Comparison of ENCODE assay signal across 8 cellular contexts in genomic region chr4:41693629-41694028, GRCh38. TPM values are rescaled to one million over a fixed set of nuclear protein-coding genes. Genes with fewer than 3 reads are reported as not detected.
DNase-seq lines count a peak whose midpoint lies in the region; ATAC-seq and TF ChIP-seq lines count a peak whose summit lies in the region.

No MANE protein-coding gene starts in this region.

- no peak overlapping the region for H3K4me3 ChIP-seq in dorsolateral prefrontal cortex

- H3K27me3 ChIP-seq in dorsolateral prefrontal cortex, result no peaks in the 10 kb centered on the region

- peak; percentile 23 for DNase-seq in NOMO-1 treated with DMSO at 0.1 percent for 48 hours (lab: John Stamatoyannopoulos, UW; ENCODE audit: unreplicated experiment)
- DNase-seq in NOMO-1 treated with dmso at 0.1 percent for 144 hours (lab: John Stamatoyannopoulos, UW; ENCODE audit: unreplicated experiment), result no peak
- peak; percentile 24 for DNase-seq in NCI-H69 (lab: John Stamatoyannopoulos, UW)
- DNase-seq in dorsolateral prefrontal cortex, result no peak
- peak; percentile 31 for DNase-seq in retina
- DNase-seq in activated CD4-positive, alpha-beta T cell treated with anti-CD3 and anti-CD28 coated beads for 4 hours, result no peak
- no peak for DNase-seq in iPS-NIHi7 (ENCODE audit: extremely low spot score)

- peak overlapping the region in 8 of 59 donors; percentile 2 to 47 (median 16) for H3K27ac ChIP-seq in dorsolateral prefrontal cortex

- intact Hi-C loops in dorsolateral prefrontal cortex (cut with DNase I), result loop anchor here (5.0 kb wide), 2 partner anchors 189 to 194 kb away; no protein-coding TSS in a partner anchor

- TF ChIP-seq CTCF in dorsolateral prefrontal cortex (IDR thresholded peaks at IDR 0.05 in 54 of 56, conservative IDR thresholded peaks at IDR 0.05 in 2 of 56; ENCODE audit: low read depth in 1 of 56, partially characterized antibody in 56 of 56), result peak in 54 of 56 donors; percentile 30 to 70 (median 54)

- no peak for ATAC-seq in GM18858 (IDR thresholded peaks at IDR 0.05; ENCODE audit: unreplicated experiment)

RNA-seq across cellular contexts. Expression of gene PHOX2B, which starts 54.9 kb away (rescaled TPM):
- total RNA-seq in dorsolateral prefrontal cortex, result under 1 TPM in 1 of 120 experiments, not detected in 119; 0.15 TPM

Comparison
In these comparisons a context has a peak if more than half of its experiments do, and no peak if none do; other contexts are left out.
1. DNase-seq: peak in NOMO-1 treated with DMSO at 0.1 percent for 48 hours (single experiment), NCI-H69 (single experiment) and retina (single experiment); none in NOMO-1 treated with dmso at 0.1 percent for 144 hours (single experiment), dorsolateral prefrontal cortex (0 of 10), activated CD4-positive, alpha-beta T cell treated with anti-CD3 and anti-CD28 coated beads for 4 hours (0 of 2) and iPS-NIHi7 (single experiment).